Comparison of ENCODE assay signal across 9 cellular contexts in genomic region chr6:1390071-1390804, GRCh38. TPM values are rescaled to one million over a fixed set of nuclear protein-coding genes. Genes with fewer than 3 reads are reported as not detected.
DNase-seq lines count a peak whose midpoint lies in the region; ATAC-seq and TF ChIP-seq lines count a peak whose summit lies in the region.
"Had no signal": no experiment of that assay in that cellular context is flagged by ENCODE, and none has a peak within 500 bp of the region (broad histone marks: within the 10 kb centered on the region; RNA-seq: fewer than 3 reads in every experiment).

No MANE protein-coding gene starts in this region.

- H3K4me1 ChIP-seq in body of pancreas = peaks cover 38% of the 10 kb centered on the region
- peaks cover 14 to 35% of the 10 kb centered on the region in 2 donors for H3K4me1 ChIP-seq in thoracic aorta (ENCODE audit: control insufficient read depth in 1 of 2, low read depth in 2 of 2)
- H3K4me1 ChIP-seq: adrenal gland had no signal

- peak overlapping the region; percentile 93 for H3K4me3 Mint-ChIP-seq in HFFc6

- in situ Hi-C loops in ACHN (cut with HindIII; ENCODE audit: low pct_ligation_motif_present, low pct_unique_long_range_greater_than_20kb, low sequenced_read_pairs) = no loop called here

- peak overlapping the region; percentile 88 for H3K27ac Mint-ChIP-seq in HFFc6

- DNase-seq in ACHN (peak; percentile 44), HFFc6 (peak; percentile 36), body of pancreas (peak in 1 of 4 donors; percentile 13), left kidney (ENCODE audit: low read depth, low spot score) (peak; percentile 79), thoracic aorta (ENCODE audit: low spot score) (no peak)
- no peak for DNase-seq in stimulated activated CD8-positive, alpha-beta memory T cell treated with anti-CD3 and anti-CD28 coated beads, Interleukin-4, amount 100 ng/mL, for 48 hours

- ATAC-seq in body of pancreas (peak; percentile 24), thoracic aorta (ENCODE audit: insufficient number of reproducible peaks, low FRiP score, low read depth) (no peak), GM18861 (IDR thresholded peaks at IDR 0.05; ENCODE audit: unreplicated experiment) (no peak), HG03342 (IDR thresholded peaks at IDR 0.05; ENCODE audit: unreplicated experiment) (no peak)

- intact Hi-C loops in body of pancreas (cut with DNase I) = loop anchor here (10.0 kb wide), 1 partner anchor 795 kb away; no protein-coding TSS in a partner anchor

- H3K27ac ChIP-seq in body of pancreas (no peak overlapping the region), thoracic aorta (no peak overlapping the region)

- TF ChIP-seq POLR2A in body of pancreas (IDR thresholded peaks at IDR 0.05) = no peak

- H3K9me3 Mint-ChIP-seq in HFFc6 = no peaks in the 10 kb centered on the region

- peaks cover 24% of the 10 kb centered on the region for H3K36me3 Mint-ChIP-seq in HFFc6 (ENCODE audit: low read depth)

- H3K4me3 ChIP-seq in body of pancreas = no peak overlapping the region
- H3K4me3 ChIP-seq in thoracic aorta = peak overlapping the region; percentile 65

- H3K27me3 ChIP-seq in body of pancreas = peaks cover 0 to 37% of the 10 kb centered on the region in 2 donors
- H3K27me3 ChIP-seq in thoracic aorta (replicated peaks; ENCODE audit: insufficient read depth) = peaks cover 31% of the 10 kb centered on the region

- H3K9me3 ChIP-seq in body of pancreas = no peaks in the 10 kb centered on the region
- no peaks in the 10 kb centered on the region for H3K9me3 ChIP-seq in thoracic aorta
- H3K9me3 ChIP-seq: adrenal gland had no signal

- 2% methylated on average over 73 of the region's 92 CpGs; no CpG with 5 or more reads in 1 of the 2 donors for WGBS in body of pancreas, 2 donors

- TF ChIP-seq CTCF in HFFc6 (IDR thresholded peaks at IDR 0.05) (no peak), body of pancreas (IDR thresholded peaks at IDR 0.05) (no peak), thoracic aorta (IDR thresholded peaks at IDR 0.05) (no peak)

- H3K4me1 Mint-ChIP-seq in HFFc6 (ENCODE audit: low read depth) = peaks cover 47% of the 10 kb centered on the region

- no peaks in the 10 kb centered on the region for H3K36me3 ChIP-seq in body of pancreas (replicated peaks in 1 of 2; ENCODE audit: insufficient read depth in 1 of 2, low read depth in 2 of 2)
- no peaks in the 10 kb centered on the region for H3K36me3 ChIP-seq in thoracic aorta
- H3K36me3 ChIP-seq: adrenal gland had no signal

- H3K27me3 Mint-ChIP-seq in HFFc6 (ENCODE audit: insufficient read depth) = peaks cover 14% of the 10 kb centered on the region

RNA-seq across cellular contexts. Expression of gene FOXF2, which starts 0.9 kb away (rescaled TPM):
- total RNA-seq in HFFc6 (2021; fragmentation: NEBNext Ultra II Directional; extraction: Animal tissue kit (Norgen Biotek cat#: 25700)) = 10 to 100 TPM; 15.4 to 31.8 (median 29.5) TPM
- under 1 TPM in 1 of 2 donors, not detected in 1; 0.26 TPM for total RNA-seq in body of pancreas
- under 1 TPM in 1 of 2 donors, not detected in 1; 0.41 TPM for total RNA-seq in thoracic aorta

Comparison
In these comparisons a context has a peak if more than half of its experiments do, and no peak if none do; other contexts are left out.
1. DNase-seq: peak in ACHN (single experiment), HFFc6 (single experiment) and left kidney (single experiment); none in thoracic aorta (single experiment) and stimulated activated CD8-positive, alpha-beta memory T cell treated with anti-CD3 and anti-CD28 coated beads, Interleukin-4, amount 100 ng/mL, for 48 hours (single experiment).
2. RNA of gene FOXF2, which starts 0.9 kb away (total RNA-seq): 15.4 to 31.8 TPM in HFFc6; 0.41 TPM in thoracic aorta and 0.26 TPM in body of pancreas; every median in the first group is over 10 times any median in the second.